In the genomic region with DNA sequence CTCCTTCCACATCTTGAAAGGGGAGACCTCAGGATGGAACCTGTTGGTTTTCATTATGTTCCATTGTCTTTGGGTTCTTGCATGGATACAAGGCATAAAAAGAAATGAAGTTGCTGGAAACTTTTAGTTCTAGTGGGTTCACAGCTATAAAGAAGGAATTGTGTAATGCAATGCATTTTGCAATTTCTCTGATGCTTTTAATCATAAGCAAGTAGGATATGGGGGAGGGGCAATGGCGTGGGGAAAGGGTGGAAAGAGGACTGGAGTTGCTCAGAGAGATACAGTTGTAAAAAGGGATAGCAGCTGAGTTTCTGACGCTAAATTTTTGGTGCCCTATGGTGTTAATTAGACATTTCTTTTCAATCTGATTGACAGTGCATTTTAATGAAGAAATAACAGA, we compare ENCODE assay signal across 20 cellular contexts.
DNase-seq lines count a peak whose midpoint lies in the region; ATAC-seq and TF ChIP-seq lines count a peak whose summit lies in the region.
"Had no signal": no experiment of that assay in that cellular context is flagged by ENCODE, and none has a peak within 500 bp of the region (broad histone marks: within the 10 kb centered on the region; RNA-seq: fewer than 3 reads in every experiment).

No MANE protein-coding gene starts in this region.

- H3K23ac ChIP-seq in mesendoderm (ENCODE audit: low read length): no peak overlapping the region

- H3K9me2 ChIP-seq in SK-N-SH: no peaks in the 10 kb centered on the region

- no peaks in the 10 kb centered on the region for H3K36me3 ChIP-seq in endodermal cell (ENCODE audit: control insufficient read depth, insufficient read depth, low read length)
- H3K36me3 ChIP-seq in mesendoderm (ENCODE audit: control insufficient read depth, insufficient read depth, low read length): no peaks in the 10 kb centered on the region
- no peaks in the 10 kb centered on the region for H3K36me3 ChIP-seq in SK-N-SH (replicated peaks in 1 of 2; ENCODE audit: control insufficient read depth in 1 of 2, insufficient read depth in 2 of 2, low read length in 1 of 2)
- H3K36me3 ChIP-seq: BLaER1 treated with 17β-estradiol and CSF1 and Interleukin-3, amounts not matched to agents 10 nM and 100 nM; cardiac muscle cell; esophagus squamous epithelium had no signal

- no peaks in the 10 kb centered on the region for H3K79me2 ChIP-seq in mesendoderm (ENCODE audit: control insufficient read depth, insufficient read depth, low read length)
- H3K79me2 ChIP-seq in SK-N-SH (ENCODE audit: insufficient read depth): no peaks in the 10 kb centered on the region

- TF ChIP-seq CTCF in NB4 (IDR thresholded peaks at IDR 0.05; ENCODE audit: low read depth, low read length) (no peak), endodermal cell (conservative IDR thresholded peaks at IDR 0.05) (no peak), omental fat pad (IDR thresholded peaks at IDR 0.05) (no peak), SK-N-SH (IDR thresholded peaks at IDR 0.05) (no peak)

- TF ChIP-seq EP300 in SK-N-SH (IDR thresholded peaks at IDR 0.05; ENCODE audit: borderline replicate concordance in 1 of 2, low read depth in 1 of 2, low read length in 1 of 2): no peak

- H3K4me2 ChIP-seq in mesendoderm (ENCODE audit: low read length): no peak overlapping the region
- no peak overlapping the region for H3K4me2 ChIP-seq in SK-N-SH

- no peak overlapping the region for H4K5ac ChIP-seq in mesendoderm (ENCODE audit: low read length)

- H2AFZ ChIP-seq in SK-N-SH (ENCODE audit: low read depth): no peak overlapping the region

- no peaks in the 10 kb centered on the region for H3K36me3 Mint-ChIP-seq in endodermal cell (ENCODE audit: low read depth)
- H3K36me3 Mint-ChIP-seq in activated CD8-positive, alpha-beta T cell treated with anti-CD3 and anti-CD28 coated beads, Interleukin-2, amount 10 ng/mL, durations not matched to agents 7 days and 5 days (ENCODE audit: low read depth): no peaks in the 10 kb centered on the region

- no peak overlapping the region for H4K8ac ChIP-seq in mesendoderm (ENCODE audit: low read depth, low read length)

- POLR2A ChIA-PET in SK-N-SH (lab: Yijun Ruan, JAX): no interaction called here
- POLR2A ChIA-PET in activated CD8-positive, alpha-beta T cell treated with anti-CD3 and anti-CD28 coated beads, Interleukin-2, amount 10 ng/mL, durations not matched to agents 7 days and 5 days (lab: Charles Lee): no interaction called here

- H3K4me3 Mint-ChIP-seq in endodermal cell: no peak overlapping the region
- no peak overlapping the region for H3K4me3 Mint-ChIP-seq in activated CD8-positive, alpha-beta T cell treated with anti-CD3 and anti-CD28 coated beads, Interleukin-2, amount 10 ng/mL, durations not matched to agents 7 days and 5 days

- no peak overlapping the region for H3K4ac ChIP-seq in mesendoderm (ENCODE audit: low read depth, low read length)

- no peaks in the 10 kb centered on the region for H3K79me1 ChIP-seq in mesendoderm (ENCODE audit: low read length)

- no peak overlapping the region for H2BK15ac ChIP-seq in mesendoderm (replicated peaks; ENCODE audit: low read depth)

- H3K9me3 Mint-ChIP-seq in endodermal cell: no peaks in the 10 kb centered on the region
- H3K9me3 Mint-ChIP-seq in activated CD8-positive, alpha-beta T cell treated with anti-CD3 and anti-CD28 coated beads, Interleukin-2, amount 10 ng/mL, durations not matched to agents 7 days and 5 days (ENCODE audit: insufficient read depth): no peaks in the 10 kb centered on the region

- ATAC-seq in omental fat pad (ENCODE audit: low FRiP score): peak; percentile 71
- ATAC-seq in GM21381 (IDR thresholded peaks at IDR 0.05; ENCODE audit: unreplicated experiment): no peak
- ATAC-seq in activated CD8-positive, alpha-beta T cell treated with anti-CD3 and anti-CD28 coated beads, Interleukin-2, amount 10 ng/mL, durations not matched to agents 7 days and 5 days: no peak
- ATAC-seq: HCT116, mucosa of descending colon had no signal

- no peak overlapping the region for H2AK5ac ChIP-seq in mesendoderm (ENCODE audit: low read length)

- H3K56ac ChIP-seq in mesendoderm (ENCODE audit: low read length): no peak overlapping the region

- no peak overlapping the region for H2BK5ac ChIP-seq in mesendoderm (ENCODE audit: low read length)

- H3K4me1 ChIP-seq in endodermal cell (ENCODE audit: control insufficient read depth, insufficient read depth, low read length): no peaks in the 10 kb centered on the region
- H3K4me1 ChIP-seq in mesendoderm (ENCODE audit: control insufficient read depth, low read depth, low read length): no peaks in the 10 kb centered on the region
- H3K4me1 ChIP-seq in SK-N-SH (ENCODE audit: control insufficient read depth in 1 of 2, insufficient read depth in 2 of 2, low read depth in 1 of 2, low read length in 1 of 2): peaks cover 2 to 6% of the 10 kb centered on the region in 2 experiments; a peak in 2 of 4 replicates
- H3K4me1 ChIP-seq: esophagus squamous epithelium had no signal

- WGBS in endodermal cell (ENCODE audit: insufficient coverage in 1 of 2, insufficient read length in 1 of 2), 2 experiments: 80 to 84% methylated on average over 2 of the region's 2 CpGs
- WGBS in mesendoderm (ENCODE audit: extremely low coverage, insufficient coverage, low lambda C conversion rate): no CpG with 5 or more reads among the region's 2 CpGs
- 47% methylated on average over 2 of the region's 2 CpGs for WGBS in SK-N-SH (ENCODE audit: low lambda C conversion rate)

- no peak overlapping the region for H3K18ac ChIP-seq in mesendoderm (ENCODE audit: low read length)

- H3K27ac Mint-ChIP-seq in endodermal cell: no peak overlapping the region
- no peak overlapping the region for H3K27ac Mint-ChIP-seq in activated CD8-positive, alpha-beta T cell treated with anti-CD3 and anti-CD28 coated beads, Interleukin-2, amount 10 ng/mL, durations not matched to agents 7 days and 5 days

- no peaks in the 10 kb centered on the region for H4K20me1 ChIP-seq in SK-N-SH (ENCODE audit: insufficient read depth)
- H4K20me1 ChIP-seq: BLaER1 treated with 17β-estradiol and CSF1 and Interleukin-3, amounts not matched to agents 10 nM and 100 nM had no signal

- H3K9ac ChIP-seq in endodermal cell (ENCODE audit: extremely low read depth, low read length, poor library complexity, severe bottlenecking) (no peak overlapping the region), mesendoderm (ENCODE audit: low read length) (no peak overlapping the region), SK-N-SH (no peak overlapping the region)
- H3K9ac ChIP-seq: BLaER1 treated with 17β-estradiol and CSF1 and Interleukin-3, amounts not matched to agents 10 nM and 100 nM had no signal

- CTCF ChIA-PET in SK-N-SH (lab: Yijun Ruan, JAX): no interaction called here
- CTCF ChIA-PET in activated CD8-positive, alpha-beta T cell treated with anti-CD3 and anti-CD28 coated beads, Interleukin-2, amount 10 ng/mL, durations not matched to agents 7 days and 5 days (lab: Charles Lee): no interaction called here

- no peak overlapping the region for H2BK120ac ChIP-seq in mesendoderm (ENCODE audit: low read depth, low read length)

- no peak for TF ChIP-seq RAD21 in SK-N-SH (IDR thresholded peaks at IDR 0.05; ENCODE audit: low read length)

- peak; percentile 41 for DNase-seq in EH (ENCODE audit: low read depth)
- DNase-seq in NB4 (ENCODE audit: low read depth): peak; percentile 60
- DNase-seq in endodermal cell: no peak
- peak; percentile 40 for DNase-seq in omental fat pad (ENCODE audit: low spot score)
- no peak for DNase-seq in mesendoderm
- DNase-seq in SK-N-SH: no peak
- DNase-seq in activated CD8-positive, alpha-beta T cell treated with anti-CD3 and anti-CD28 coated beads, Interleukin-2, amount 10 ng/mL, durations not matched to agents 7 days and 5 days: no peak
- DNase-seq: activated CD4-positive, CD25-positive, alpha-beta regulatory T cell; activated CD8-positive, alpha-beta memory T cell treated with anti-CD3 and anti-CD28 coated beads for 24 hours; esophagus squamous epithelium; KG1; mucosa of descending colon; NK-92 treated with Interleukin-12 subunit alpha and Interleukin-12 subunit beta, amount 100 ng/mL, for 24 hours; stimulated activated CD4-positive, alpha-beta T cell treated with anti-CD3 and anti-CD28 coated beads, Interleukin-4, amount 100 ng/mL, for 4 hours; stimulated activated CD8-positive, alpha-beta memory T cell treated with anti-CD3 and anti-CD28 coated beads, Interleukin-4, amount 100 ng/mL, for 48 hours; T-helper 2 cell had no signal

- H3F3A ChIP-seq in SK-N-SH (replicated peaks; ENCODE audit: insufficient read depth): no peaks in the 10 kb centered on the region

- H3K27ac ChIP-seq in endodermal cell (ENCODE audit: low read depth, low read length) (peak overlapping the region; percentile 49), mesendoderm (ENCODE audit: low read depth, low read length) (no peak overlapping the region), SK-N-SH (ENCODE audit: low read depth in 2 of 2, low read length in 1 of 2) (no peak overlapping the region)
- H3K27ac ChIP-seq: BLaER1 treated with 17β-estradiol and CSF1 and Interleukin-3, amounts not matched to agents 10 nM and 100 nM; cardiac muscle cell; esophagus squamous epithelium had no signal

- H3K9me3 ChIP-seq in endodermal cell (ENCODE audit: control insufficient read depth, low read length): no peaks in the 10 kb centered on the region
- no peaks in the 10 kb centered on the region for H3K9me3 ChIP-seq in SK-N-SH
- H3K9me3 ChIP-seq: esophagus squamous epithelium, mucosa of descending colon had no signal

- H3K4me3 ChIP-seq in NB4 (ENCODE audit: low read depth, low read length): no peak overlapping the region
- no peak overlapping the region for H3K4me3 ChIP-seq in endodermal cell (ENCODE audit: low read length)
- no peak overlapping the region for H3K4me3 ChIP-seq in mesendoderm (ENCODE audit: low read length)
- H3K4me3 ChIP-seq in SK-N-SH (ENCODE audit: low read depth in 2 of 2, low read length in 1 of 2): no peak overlapping the region
- H3K4me3 ChIP-seq: BLaER1 treated with 17β-estradiol and CSF1 and Interleukin-3, amounts not matched to agents 10 nM and 100 nM; cardiac muscle cell; esophagus squamous epithelium; mucosa of descending colon had no signal

- no peak for TF ChIP-seq POLR2A in NB4 (IDR thresholded peaks at IDR 0.05; ENCODE audit: extremely low read depth, insufficient read length)

- peaks cover 2% of the 10 kb centered on the region for H3K4me1 Mint-ChIP-seq in endodermal cell
- H3K4me1 Mint-ChIP-seq in activated CD8-positive, alpha-beta T cell treated with anti-CD3 and anti-CD28 coated beads, Interleukin-2, amount 10 ng/mL, durations not matched to agents 7 days and 5 days (ENCODE audit: low read depth): no peaks in the 10 kb centered on the region

- H3K27me3 ChIP-seq in endodermal cell (ENCODE audit: control insufficient read depth, insufficient read depth, low read length, poor library complexity, severe bottlenecking) (no peaks in the 10 kb centered on the region), mesendoderm (ENCODE audit: insufficient read depth, low read length, poor library complexity) (no peaks in the 10 kb centered on the region), SK-N-SH (ENCODE audit: insufficient read depth) (no peaks in the 10 kb centered on the region)
- H3K27me3 ChIP-seq: BLaER1 treated with 17β-estradiol and CSF1 and Interleukin-3, amounts not matched to agents 10 nM and 100 nM; cardiac muscle cell; esophagus squamous epithelium had no signal

- peaks cover 8% of the 10 kb centered on the region for H3K27me3 Mint-ChIP-seq in endodermal cell (ENCODE audit: insufficient read depth)
- peaks cover 47% of the 10 kb centered on the region for H3K27me3 Mint-ChIP-seq in activated CD8-positive, alpha-beta T cell treated with anti-CD3 and anti-CD28 coated beads, Interleukin-2, amount 10 ng/mL, durations not matched to agents 7 days and 5 days (ENCODE audit: low read depth)

Comparison
In these comparisons a context has a peak if more than half of its experiments do, and no peak if none do; other contexts are left out.
1. DNase-seq: peak in EH (single experiment), NB4 (single experiment) and omental fat pad (single experiment); none in endodermal cell (single experiment), mesendoderm (single experiment), SK-N-SH (single experiment) and activated CD8-positive, alpha-beta T cell treated with anti-CD3 and anti-CD28 coated beads, Interleukin-2, amount 10 ng/mL, durations not matched to agents 7 days and 5 days (single experiment).